In the genomic region with DNA sequence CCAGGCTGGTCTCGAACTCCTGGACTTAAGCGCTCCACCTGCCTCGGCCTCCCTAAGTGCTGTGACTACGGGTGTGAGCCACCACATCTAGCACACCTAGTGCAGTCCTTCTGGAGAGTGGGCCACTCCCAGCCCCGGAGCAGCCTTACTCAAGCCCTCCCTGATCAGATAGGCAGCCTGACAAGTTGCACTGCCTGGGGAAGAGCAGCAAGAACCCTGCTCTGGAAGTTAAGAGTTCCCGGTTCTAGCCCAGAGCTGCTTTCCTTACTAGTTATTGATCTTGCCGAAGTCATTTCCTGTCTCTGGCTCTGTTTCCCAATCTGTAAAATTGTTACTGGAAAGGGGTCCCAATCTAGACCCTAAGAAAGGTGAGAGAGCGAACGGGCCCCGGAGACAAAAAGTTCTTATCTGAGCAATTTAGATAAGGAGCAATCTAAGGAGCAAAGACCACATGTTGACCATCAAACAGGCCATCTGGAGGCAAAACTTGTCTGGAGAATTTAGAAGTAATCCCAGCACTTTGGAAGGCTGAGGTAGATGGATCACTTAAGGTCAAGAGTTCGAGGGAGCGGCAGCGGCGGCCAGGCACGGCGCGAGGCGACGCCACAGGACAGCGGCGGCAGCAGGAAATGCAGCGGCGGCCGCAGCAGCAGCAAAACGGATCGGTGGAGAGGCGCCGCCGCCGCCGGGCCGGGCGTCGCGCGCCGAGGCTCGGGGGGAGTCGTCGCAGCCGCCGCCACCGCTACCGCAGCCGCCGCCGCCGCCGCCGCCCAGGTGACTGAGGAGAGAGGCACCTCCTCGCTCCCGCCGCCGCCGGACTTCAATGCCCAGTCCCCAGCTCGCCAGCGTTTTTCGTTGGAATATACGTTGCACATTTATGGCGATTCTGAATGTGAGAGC, we compare ENCODE assay signal across 8 cellular contexts. TPM values are rescaled to one million over a fixed set of nuclear protein-coding genes. Genes with fewer than 3 reads are reported as not detected.
A peak's percentile ranks its signal among the peaks of the same experiment; 100 is the strongest.
DNase-seq lines count a peak whose midpoint lies in the region; ATAC-seq and TF ChIP-seq lines count a peak whose summit lies in the region.

No MANE protein-coding gene starts in this region.

- H3K36me3 Mint-ChIP-seq in Caco-2 (ENCODE audit: insufficient read depth, unreplicated experiment), result peaks cover 12% of the 10 kb centered on the region
- H3K36me3 Mint-ChIP-seq in activated naive CD8-positive, alpha-beta T cell treated with anti-CD3 and anti-CD28 coated beads, Interleukin-2, amount 10 ng/mL, durations not matched to agents 7 days and 5 days, result peaks cover 2% of the 10 kb centered on the region

- peak overlapping the region; percentile 84 for H2AFZ ChIP-seq in parathyroid adenoma

- peak; percentile 12 for ATAC-seq in activated naive CD8-positive, alpha-beta T cell treated with anti-CD3 and anti-CD28 coated beads, Interleukin-2, amount 10 ng/mL, durations not matched to agents 7 days and 5 days (ENCODE audit: low read depth)
- ATAC-seq in heart left ventricle (peak in 3 of 4 donors; percentile 33 to 44 (median 38)), GM21381 (IDR thresholded peaks at IDR 0.05; ENCODE audit: unreplicated experiment) (no peak)

- H3K27me3 Mint-ChIP-seq in Caco-2 (ENCODE audit: insufficient read depth, unreplicated experiment), result no peaks in the 10 kb centered on the region
- peaks cover 2% of the 10 kb centered on the region for H3K27me3 Mint-ChIP-seq in activated naive CD8-positive, alpha-beta T cell treated with anti-CD3 and anti-CD28 coated beads, Interleukin-2, amount 10 ng/mL, durations not matched to agents 7 days and 5 days

- CTCF ChIA-PET in Caco-2 (lab: Charles Lee), result interaction anchor here (0.6 to 0.8 kb wide), 2 partner anchors 143 to 232 kb away, joined by 4 to 5 read pairs; no protein-coding TSS in a partner anchor

- H3K36me3 ChIP-seq in Caco-2 (ENCODE audit: control insufficient read depth, insufficient read depth, low read length) (no peaks in the 10 kb centered on the region), heart left ventricle (no peaks in the 10 kb centered on the region), parathyroid adenoma (ENCODE audit: control insufficient read depth, insufficient read depth, low read length) (no peaks in the 10 kb centered on the region)

- H3K9ac ChIP-seq in parathyroid adenoma, result no peak overlapping the region

- peak; percentile 40 to 64 for TF ChIP-seq CTCF in Caco-2 (IDR thresholded peaks at IDR 0.05; ENCODE audit: insufficient read depth in 1 of 2, low read depth in 1 of 2, low read length in 1 of 2, severe bottlenecking in 1 of 2, unreplicated experiment in 1 of 2)
- peak in 11 of 12 donors; percentile 19 to 64 (median 46) for TF ChIP-seq CTCF in heart left ventricle (IDR thresholded peaks at IDR 0.05)
- TF ChIP-seq CTCF in parathyroid adenoma (IDR thresholded peaks at IDR 0.05), result peak; percentile 54

- 11 to 29% (median 14%) methylated on average over 23 to 60 of the region's 60 CpGs for WGBS in heart left ventricle, 4 donors

- DNase-seq in Caco-2, result peak; percentile 90 to 91
- peak in 64 of 76 experiments; percentile 5 to 67 (median 44) for DNase-seq in HUDEP-2 (lab: John Stamatoyannopoulos, UW; ENCODE audit: unreplicated experiment in 76 of 76)
- peak; percentile 58 for DNase-seq in SHP77 treated with DMSO at 0.1 percent for 48 hours (lab: John Stamatoyannopoulos, UW)
- peak; percentile 72 for DNase-seq in activated naive CD8-positive, alpha-beta T cell treated with anti-CD3 and anti-CD28 coated beads, Interleukin-2, amount 10 ng/mL, durations not matched to agents 7 days and 5 days
- peak; percentile 69 to 87 (median 74) for DNase-seq in heart left ventricle
- DNase-seq in GOT3 (lab: John Stamatoyannopoulos, UW), result no peak

- no peak for TF ChIP-seq POLR2A in heart left ventricle (IDR thresholded peaks at IDR 0.05)

- peaks cover 40% of the 10 kb centered on the region for H3K4me1 ChIP-seq in Caco-2
- peaks cover 4 to 37% (median 16%) of the 10 kb centered on the region in 12 donors for H3K4me1 ChIP-seq in heart left ventricle
- H3K4me1 ChIP-seq in parathyroid adenoma, result peaks cover 8% of the 10 kb centered on the region

- peak overlapping the region; percentile 74 for H3K4me2 ChIP-seq in parathyroid adenoma (ENCODE audit: low read length)

- H3K27me3 ChIP-seq in Caco-2 (replicated peaks; ENCODE audit: control insufficient read depth, insufficient read depth, low read length) (no peaks in the 10 kb centered on the region), heart left ventricle (no peaks in the 10 kb centered on the region), parathyroid adenoma (ENCODE audit: control insufficient read depth, insufficient read depth, low read length) (no peaks in the 10 kb centered on the region)

- H3K4me3 ChIP-seq in Caco-2 (ENCODE audit: low read depth, low read length), result peak overlapping the region; percentile 58
- H3K4me3 ChIP-seq in heart left ventricle, result peak overlapping the region in 11 of 12 donors; percentile 39 to 66 (median 58)
- H3K4me3 ChIP-seq in parathyroid adenoma (ENCODE audit: low read depth, low read length), result peak overlapping the region; percentile 59

- POLR2A ChIA-PET in Caco-2 (lab: Charles Lee), result interaction anchor here (0.6 to 1.6 kb wide), 7 partner anchors 9 to 143 kb away, joined by 3 to 6 read pairs (median 4); partner anchors contain the start of genes CAVIN1 and STAT3
- POLR2A ChIA-PET in activated naive CD8-positive, alpha-beta T cell treated with anti-CD3 and anti-CD28 coated beads, Interleukin-2, amount 10 ng/mL, durations not matched to agents 7 days and 5 days (lab: Charles Lee), result interaction anchor here (0.7 to 2.1 kb wide), 2 partner anchors 9 to 335 kb away, joined by 6 to 7 read pairs; no protein-coding TSS in a partner anchor

- intact Hi-C loops in Caco-2 (cut with micrococcal nuclease; ENCODE audit: unreplicated experiment), result loop anchor here (2.0 to 5.0 kb wide), 2 partner anchors 46 to 73 kb away; partner anchors contain the start of genes ATP6V0A1 and PSMC3IP
- intact Hi-C loops in heart left ventricle (cut with DNase I), result loop anchor here in 3 of 10 donors (5.0 kb wide), 3 partner anchors 104 to 509 kb away; partner anchors contain the start of genes KCNH4 (in 1 of the 3) and NKIRAS2 (in 1 of the 3)

- H3K9me3 ChIP-seq in Caco-2 (no peaks in the 10 kb centered on the region), heart left ventricle (no peaks in the 10 kb centered on the region), parathyroid adenoma (ENCODE audit: control insufficient read depth, low read length) (no peaks in the 10 kb centered on the region)

- H3K27ac ChIP-seq in heart left ventricle, result peak overlapping the region; percentile 3 to 87 (median 82)
- peak overlapping the region; percentile 30 for H3K27ac ChIP-seq in parathyroid adenoma

- BruUV-seq in Caco-2 (replicated peaks; lab: Mats Ljungman, UMichigan), result no TSS peak

- H3K27ac Mint-ChIP-seq in Caco-2 (ENCODE audit: unreplicated experiment), result peak overlapping the region; percentile 93
- H3K27ac Mint-ChIP-seq in activated naive CD8-positive, alpha-beta T cell treated with anti-CD3 and anti-CD28 coated beads, Interleukin-2, amount 10 ng/mL, durations not matched to agents 7 days and 5 days, result peak overlapping the region; percentile 75

- peak overlapping the region; percentile 92 for H3K4me3 Mint-ChIP-seq in Caco-2 (ENCODE audit: unreplicated experiment)
- peak overlapping the region; percentile 79 for H3K4me3 Mint-ChIP-seq in activated naive CD8-positive, alpha-beta T cell treated with anti-CD3 and anti-CD28 coated beads, Interleukin-2, amount 10 ng/mL, durations not matched to agents 7 days and 5 days

- H3K79me2 ChIP-seq in parathyroid adenoma, result no peaks in the 10 kb centered on the region

- peaks cover 43% of the 10 kb centered on the region for H3K4me1 Mint-ChIP-seq in Caco-2 (ENCODE audit: low read depth, unreplicated experiment)
- peaks cover 42% of the 10 kb centered on the region for H3K4me1 Mint-ChIP-seq in activated naive CD8-positive, alpha-beta T cell treated with anti-CD3 and anti-CD28 coated beads, Interleukin-2, amount 10 ng/mL, durations not matched to agents 7 days and 5 days

- no peaks in the 10 kb centered on the region for H3K9me3 Mint-ChIP-seq in Caco-2 (ENCODE audit: unreplicated experiment)
- H3K9me3 Mint-ChIP-seq in activated naive CD8-positive, alpha-beta T cell treated with anti-CD3 and anti-CD28 coated beads, Interleukin-2, amount 10 ng/mL, durations not matched to agents 7 days and 5 days, result no peaks in the 10 kb centered on the region

RNA-seq across cellular contexts. Expression of gene NAGLU, which starts 4.3 kb away (rescaled TPM):
- total RNA-seq in Caco-2 (2022) (28.7 and 29.2 TPM in 2 replicates), heart left ventricle (10 to 100 TPM in 8 of 9 donors, 1 to 10 TPM in 1; 8.4 to 22.0 (median 12.5) TPM)
- 10 to 100 TPM; 22.9 to 23.9 TPM for total RNA-seq in activated naive CD8-positive, alpha-beta T cell treated with anti-CD3 and anti-CD28 coated beads, Interleukin-2, amount 10 ng/mL, durations not matched to agents 7 days and 5 days
- polyA plus RNA-seq in heart left ventricle, result 10 to 100 TPM; 10.4 to 19.1 TPM

RNA-seq across cellular contexts. Expression of gene HSD17B1, which starts 21.0 kb away (rescaled TPM):
- total RNA-seq in Caco-2 (2022), result 2.3 and 4.0 TPM in 2 replicates
- 1 to 10 TPM; 1.2 TPM for total RNA-seq in activated naive CD8-positive, alpha-beta T cell treated with anti-CD3 and anti-CD28 coated beads, Interleukin-2, amount 10 ng/mL, durations not matched to agents 7 days and 5 days
- total RNA-seq in heart left ventricle, result 1 to 10 TPM in 3 of 9 donors, under 1 TPM in 5, not detected in 1; 0.32 to 1.7 (median 0.97) TPM
- 1 to 10 TPM; 1.2 to 1.8 TPM for polyA plus RNA-seq in heart left ventricle

RNA-seq across cellular contexts. Expression of gene COASY, which starts 30.2 kb away (rescaled TPM):
- total RNA-seq in Caco-2 (2022) (128 and 138 TPM in 2 replicates), heart left ventricle (10 to 100 TPM; 24.3 to 50.4 (median 33.2) TPM)
- total RNA-seq in activated naive CD8-positive, alpha-beta T cell treated with anti-CD3 and anti-CD28 coated beads, Interleukin-2, amount 10 ng/mL, durations not matched to agents 7 days and 5 days, result 10 to 100 TPM; 83.3 to 98.1 TPM
- 10 to 100 TPM; 37.5 to 59.1 TPM for polyA plus RNA-seq in heart left ventricle

RNA-seq across cellular contexts. Expression of gene MLX, which starts 35.2 kb away (rescaled TPM):
- total RNA-seq in Caco-2 (2022) (37.5 and 41.2 TPM in 2 replicates), heart left ventricle (10 to 100 TPM; 48.1 to 76.2 (median 57.9) TPM)
- total RNA-seq in activated naive CD8-positive, alpha-beta T cell treated with anti-CD3 and anti-CD28 coated beads, Interleukin-2, amount 10 ng/mL, durations not matched to agents 7 days and 5 days, result 10 to 100 TPM; 62.9 to 64.9 TPM
- 10 to 100 TPM; 53.1 to 71.7 TPM for polyA plus RNA-seq in heart left ventricle

RNA-seq across cellular contexts. Expression of gene PSMC3IP, which starts 45.8 kb away (rescaled TPM):
- total RNA-seq in Caco-2 (2022) (24.7 and 25.2 TPM in 2 replicates), heart left ventricle (1 to 10 TPM in 7 of 9 donors, under 1 TPM in 2; 0.71 to 4.1 (median 2.0) TPM)
- 10 to 100 TPM; 15.9 to 16.9 TPM for total RNA-seq in activated naive CD8-positive, alpha-beta T cell treated with anti-CD3 and anti-CD28 coated beads, Interleukin-2, amount 10 ng/mL, durations not matched to agents 7 days and 5 days
- polyA plus RNA-seq in heart left ventricle, result 1 to 10 TPM; 2.1 to 2.9 TPM
